1 cellular context compared by ENCODE assay signal in genomic region chr16:31216116-31216469, GRCh38.
TF ChIP-seq lines count a peak whose summit lies in the region.

No MANE protein-coding gene starts in this region.

TF ChIP-seq in HepG2, 621 proteins besides CTCF, POLR2A, EP300 and RAD21:
- TF ChIP-seq U2AF2 (IDR thresholded peaks at IDR 0.05; ENCODE audit: low read depth, low read length) (no peak), PREB (CRISPR knock-in tag; IDR thresholded peaks at IDR 0.05) (no peak), MXI1 (IDR thresholded peaks at IDR 0.05; ENCODE audit: borderline replicate concordance, low read depth, low read length) (no peak), ATF3 (CRISPR knock-in tag; IDR thresholded peaks at IDR 0.05) (no peak), ETV6 (CRISPR knock-in tag; conservative IDR thresholded peaks at IDR 0.05) (no peak), ZNF460 (CRISPR knock-in tag; IDR thresholded peaks at IDR 0.05; ENCODE audit: borderline replicate concordance) (no peak), ZNF879 (CRISPR knock-in tag; IDR thresholded peaks at IDR 0.05) (no peak), ZNF749 (CRISPR knock-in tag; IDR thresholded peaks at IDR 0.05; ENCODE audit: borderline replicate concordance) (no peak), ZNF75D (CRISPR knock-in tag; IDR thresholded peaks at IDR 0.05; ENCODE audit: borderline replicate concordance) (no peak), ZNF740 (CRISPR knock-in tag; IDR thresholded peaks at IDR 0.05) (no peak)
- TF ChIP-seq, protein P1, sequence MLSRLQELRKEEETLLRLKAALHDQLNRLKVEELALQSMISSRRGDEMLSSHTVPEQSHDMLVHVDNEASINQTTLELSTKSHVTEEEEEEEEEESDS (CRISPR knock-in tag; IDR thresholded peaks at IDR 0.05; ENCODE audit: borderline replicate concordance) = no peak
TF ChIP-seq in HepG2: peak in this region for 0.
